In genomic region chr11:35747638-35748037, GRCh38 we compare ENCODE assay signal across 11 cellular contexts.
A peak's percentile ranks its signal among the peaks of the same experiment; 100 is the strongest.
DNase-seq lines count a peak whose midpoint lies in the region.
"Had no signal": no experiment of that assay in that cellular context is flagged by ENCODE, and none has a peak within 500 bp of the region (broad histone marks: within the 10 kb centered on the region; RNA-seq: fewer than 3 reads in every experiment).

No MANE protein-coding gene starts in this region.

- peak; percentile 42 for DNase-seq in DMS79 (lab: John Stamatoyannopoulos, UW)
- peak; percentile 71 for DNase-seq in NCI-H1436 (lab: John Stamatoyannopoulos, UW)
- DNase-seq in NCI-H774 (lab: John Stamatoyannopoulos, UW), result peak; percentile 84
- DNase-seq in myocyte (ENCODE audit: low read depth), result peak; percentile 34
- no peak for DNase-seq in NCI-H446 (lab: John Stamatoyannopoulos, UW)
- DNase-seq in effector CD4-positive, alpha-beta T cell, result no peak
- DNase-seq in NAMALWA (ENCODE audit: low spot score), result no peak
- DNase-seq: activated CD8-positive, alpha-beta memory T cell treated with anti-CD3 and anti-CD28 coated beads for 24 hours; left cardiac atrium; stimulated activated CD4-positive, alpha-beta T cell treated with anti-CD3 and anti-CD28 coated beads, Interleukin-4, amount 100 ng/mL, for 4 hours; T-helper 17 cell had no signal

Comparison
In these comparisons a context has a peak if more than half of its experiments do, and no peak if none do; other contexts are left out.
1. DNase-seq: peak in DMS79 (single experiment), NCI-H1436 (single experiment), NCI-H774 (single experiment) and myocyte (single experiment); none in NCI-H446 (0 of 2), effector CD4-positive, alpha-beta T cell (single experiment) and NAMALWA (single experiment).